Comparison of ENCODE assay signal across 1 cellular context in the genomic region with DNA sequence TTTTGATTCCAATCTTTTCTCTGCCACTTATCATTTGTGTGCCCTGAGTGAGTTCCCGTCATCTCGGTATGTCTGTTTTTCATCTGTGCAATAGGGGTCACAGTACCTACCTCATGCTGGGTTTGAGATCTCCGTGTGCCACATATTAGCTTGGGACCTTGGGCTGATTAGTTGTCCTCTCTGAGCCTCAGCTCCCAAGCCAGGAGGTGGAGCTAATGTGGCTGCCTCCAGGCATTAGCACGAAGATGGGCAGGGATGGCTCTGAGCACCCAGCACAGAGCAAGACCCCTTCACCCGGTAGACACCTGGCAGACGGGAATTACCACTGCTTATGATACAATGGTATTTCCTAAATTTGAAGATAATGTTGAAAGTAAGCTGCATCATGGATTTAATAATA.
TF ChIP-seq lines count a peak whose summit lies in the region.

No MANE protein-coding gene starts in this region.

TF ChIP-seq in WTC11, 78 proteins besides CTCF, POLR2A, EP300 and RAD21 (continued from another document):
- TF ChIP-seq, protein P1, sequence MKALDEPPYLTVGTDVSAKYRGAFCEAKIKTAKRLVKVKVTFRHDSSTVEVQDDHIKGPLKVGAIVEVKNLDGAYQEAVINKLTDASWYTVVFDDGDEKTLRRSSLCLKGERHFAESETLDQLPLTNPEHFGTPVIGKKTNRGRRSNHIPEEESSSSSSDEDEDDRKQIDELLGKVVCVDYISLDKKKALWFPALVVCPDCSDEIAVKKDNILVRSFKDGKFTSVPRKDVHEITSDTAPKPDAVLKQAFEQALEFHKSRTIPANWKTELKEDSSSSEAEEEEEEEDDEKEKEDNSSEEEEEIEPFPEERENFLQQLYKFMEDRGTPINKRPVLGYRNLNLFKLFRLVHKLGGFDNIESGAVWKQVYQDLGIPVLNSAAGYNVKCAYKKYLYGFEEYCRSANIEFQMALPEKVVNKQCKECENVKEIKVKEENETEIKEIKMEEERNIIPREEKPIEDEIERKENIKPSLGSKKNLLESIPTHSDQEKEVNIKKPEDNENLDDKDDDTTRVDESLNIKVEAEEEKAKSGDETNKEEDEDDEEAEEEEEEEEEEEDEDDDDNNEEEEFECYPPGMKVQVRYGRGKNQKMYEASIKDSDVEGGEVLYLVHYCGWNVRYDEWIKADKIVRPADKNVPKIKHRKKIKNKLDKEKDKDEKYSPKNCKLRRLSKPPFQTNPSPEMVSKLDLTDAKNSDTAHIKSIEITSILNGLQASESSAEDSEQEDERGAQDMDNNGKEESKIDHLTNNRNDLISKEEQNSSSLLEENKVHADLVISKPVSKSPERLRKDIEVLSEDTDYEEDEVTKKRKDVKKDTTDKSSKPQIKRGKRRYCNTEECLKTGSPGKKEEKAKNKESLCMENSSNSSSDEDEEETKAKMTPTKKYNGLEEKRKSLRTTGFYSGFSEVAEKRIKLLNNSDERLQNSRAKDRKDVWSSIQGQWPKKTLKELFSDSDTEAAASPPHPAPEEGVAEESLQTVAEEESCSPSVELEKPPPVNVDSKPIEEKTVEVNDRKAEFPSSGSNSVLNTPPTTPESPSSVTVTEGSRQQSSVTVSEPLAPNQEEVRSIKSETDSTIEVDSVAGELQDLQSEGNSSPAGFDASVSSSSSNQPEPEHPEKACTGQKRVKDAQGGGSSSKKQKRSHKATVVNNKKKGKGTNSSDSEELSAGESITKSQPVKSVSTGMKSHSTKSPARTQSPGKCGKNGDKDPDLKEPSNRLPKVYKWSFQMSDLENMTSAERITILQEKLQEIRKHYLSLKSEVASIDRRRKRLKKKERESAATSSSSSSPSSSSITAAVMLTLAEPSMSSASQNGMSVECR (CRISPR knock-in tag; IDR thresholded peaks at IDR 0.05; ENCODE audit: borderline replicate concordance) = no peak
- TF ChIP-seq ZNF512 (CRISPR knock-in tag; IDR thresholded peaks at IDR 0.05; ENCODE audit: borderline replicate concordance) (no peak), MAX (CRISPR knock-in tag; IDR thresholded peaks at IDR 0.05) (no peak), AFF4 (CRISPR knock-in tag; IDR thresholded peaks at IDR 0.05; ENCODE audit: borderline replicate concordance) (no peak), CDX4 (CRISPR knock-in tag; IDR thresholded peaks at IDR 0.05; ENCODE audit: borderline replicate concordance) (no peak), ZBTB21 (CRISPR knock-in tag; IDR thresholded peaks at IDR 0.05; ENCODE audit: borderline replicate concordance) (no peak), GABPB1 (CRISPR knock-in tag; IDR thresholded peaks at IDR 0.05) (no peak), SOX15 (CRISPR knock-in tag; IDR thresholded peaks at IDR 0.05) (no peak), PRRX2 (CRISPR knock-in tag; IDR thresholded peaks at IDR 0.05) (no peak), IRF2 (CRISPR knock-in tag; IDR thresholded peaks at IDR 0.05; ENCODE audit: borderline replicate concordance, low read depth) (no peak), TP53 (CRISPR knock-in tag; IDR thresholded peaks at IDR 0.05) (no peak), MXD4 (CRISPR knock-in tag; IDR thresholded peaks at IDR 0.05; ENCODE audit: borderline replicate concordance) (no peak)
- TF ChIP-seq, protein P2, sequence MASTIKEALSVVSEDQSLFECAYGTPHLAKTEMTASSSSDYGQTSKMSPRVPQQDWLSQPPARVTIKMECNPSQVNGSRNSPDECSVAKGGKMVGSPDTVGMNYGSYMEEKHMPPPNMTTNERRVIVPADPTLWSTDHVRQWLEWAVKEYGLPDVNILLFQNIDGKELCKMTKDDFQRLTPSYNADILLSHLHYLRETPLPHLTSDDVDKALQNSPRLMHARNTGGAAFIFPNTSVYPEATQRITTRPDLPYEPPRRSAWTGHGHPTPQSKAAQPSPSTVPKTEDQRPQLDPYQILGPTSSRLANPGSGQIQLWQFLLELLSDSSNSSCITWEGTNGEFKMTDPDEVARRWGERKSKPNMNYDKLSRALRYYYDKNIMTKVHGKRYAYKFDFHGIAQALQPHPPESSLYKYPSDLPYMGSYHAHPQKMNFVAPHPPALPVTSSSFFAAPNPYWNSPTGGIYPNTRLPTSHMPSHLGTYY (CRISPR knock-in tag; IDR thresholded peaks at IDR 0.05) = no peak
- TF ChIP-seq, protein P3, sequence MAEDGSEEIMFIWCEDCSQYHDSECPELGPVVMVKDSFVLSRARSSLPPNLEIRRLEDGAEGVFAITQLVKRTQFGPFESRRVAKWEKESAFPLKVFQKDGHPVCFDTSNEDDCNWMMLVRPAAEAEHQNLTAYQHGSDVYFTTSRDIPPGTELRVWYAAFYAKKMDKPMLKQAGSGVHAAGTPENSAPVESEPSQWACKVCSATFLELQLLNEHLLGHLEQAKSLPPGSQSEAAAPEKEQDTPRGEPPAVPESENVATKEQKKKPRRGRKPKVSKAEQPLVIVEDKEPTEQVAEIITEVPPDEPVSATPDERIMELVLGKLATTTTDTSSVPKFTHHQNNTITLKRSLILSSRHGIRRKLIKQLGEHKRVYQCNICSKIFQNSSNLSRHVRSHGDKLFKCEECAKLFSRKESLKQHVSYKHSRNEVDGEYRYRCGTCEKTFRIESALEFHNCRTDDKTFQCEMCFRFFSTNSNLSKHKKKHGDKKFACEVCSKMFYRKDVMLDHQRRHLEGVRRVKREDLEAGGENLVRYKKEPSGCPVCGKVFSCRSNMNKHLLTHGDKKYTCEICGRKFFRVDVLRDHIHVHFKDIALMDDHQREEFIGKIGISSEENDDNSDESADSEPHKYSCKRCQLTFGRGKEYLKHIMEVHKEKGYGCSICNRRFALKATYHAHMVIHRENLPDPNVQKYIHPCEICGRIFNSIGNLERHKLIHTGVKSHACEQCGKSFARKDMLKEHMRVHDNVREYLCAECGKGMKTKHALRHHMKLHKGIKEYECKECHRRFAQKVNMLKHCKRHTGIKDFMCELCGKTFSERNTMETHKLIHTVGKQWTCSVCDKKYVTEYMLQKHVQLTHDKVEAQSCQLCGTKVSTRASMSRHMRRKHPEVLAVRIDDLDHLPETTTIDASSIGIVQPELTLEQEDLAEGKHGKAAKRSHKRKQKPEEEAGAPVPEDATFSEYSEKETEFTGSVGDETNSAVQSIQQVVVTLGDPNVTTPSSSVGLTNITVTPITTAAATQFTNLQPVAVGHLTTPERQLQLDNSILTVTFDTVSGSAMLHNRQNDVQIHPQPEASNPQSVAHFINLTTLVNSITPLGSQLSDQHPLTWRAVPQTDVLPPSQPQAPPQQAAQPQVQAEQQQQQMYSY (CRISPR knock-in tag; IDR thresholded peaks at IDR 0.05) = no peak
